10 cellular contexts compared by ENCODE assay signal in the genomic region with DNA sequence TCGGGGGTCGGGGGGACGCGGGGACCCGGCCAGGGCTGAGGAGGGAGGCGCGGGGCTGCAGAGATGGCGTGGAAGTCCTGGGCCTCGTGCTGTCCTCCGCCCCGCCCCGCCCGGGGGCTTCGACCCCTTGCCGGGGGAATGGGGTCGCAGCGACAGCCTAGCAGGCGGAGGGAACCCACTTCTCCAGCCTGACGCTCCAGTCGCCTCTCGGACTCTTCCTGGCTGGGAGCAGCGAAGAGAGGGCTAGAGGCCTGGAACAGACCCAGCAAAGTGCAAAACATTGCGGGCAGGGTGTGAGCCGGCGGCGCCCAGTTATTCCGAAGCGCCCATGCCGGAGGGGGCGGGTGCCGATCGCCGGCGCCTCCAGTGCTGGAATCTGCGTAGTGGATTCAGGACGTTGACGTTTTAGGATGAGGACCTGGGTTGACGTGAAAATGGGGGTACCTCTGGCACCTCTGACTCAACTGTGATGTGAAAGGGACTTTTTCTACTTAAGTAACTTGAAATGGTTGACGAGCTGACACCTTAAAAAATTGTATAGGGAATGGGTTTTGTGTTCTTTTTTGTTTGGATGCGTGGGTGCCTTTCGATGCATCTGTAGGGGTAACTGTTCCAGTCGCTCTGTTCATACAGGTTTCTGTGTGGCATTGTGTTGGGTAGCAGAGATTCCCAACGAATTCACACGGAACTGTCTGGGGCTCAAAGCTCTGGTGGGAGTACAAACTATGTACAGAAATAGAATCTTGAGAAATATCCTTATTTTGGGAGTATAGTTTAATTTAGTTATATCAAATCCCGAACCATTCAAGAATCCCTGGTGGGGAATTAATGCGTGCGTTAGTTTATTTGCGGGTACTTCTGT. TPM values are rescaled to one million over a fixed set of nuclear protein-coding genes. Genes with fewer than 3 reads are reported as not detected.
DNase-seq lines count a peak whose midpoint lies in the region; ATAC-seq and TF ChIP-seq lines count a peak whose summit lies in the region.
"Had no signal": no experiment of that assay in that cellular context is flagged by ENCODE, and none has a peak within 500 bp of the region (broad histone marks: within the 10 kb centered on the region; RNA-seq: fewer than 3 reads in every experiment).

No MANE protein-coding gene starts in this region.

- no peak overlapping the region for H3K27ac ChIP-seq in ectodermal cell (ENCODE audit: insufficient read depth, low read depth, low read length, poor library complexity, severe bottlenecking)
- no peak overlapping the region for H3K27ac ChIP-seq in naive thymus-derived CD4-positive, alpha-beta T cell (ENCODE audit: low read depth, low read length)

- POLR2A ChIA-PET in naive thymus-derived CD4-positive, alpha-beta T cell (lab: Charles Lee): no interaction called here

- H3K36me3 ChIP-seq in ectodermal cell (ENCODE audit: control insufficient read depth, insufficient read depth, low read length): no peaks in the 10 kb centered on the region
- no peaks in the 10 kb centered on the region for H3K36me3 ChIP-seq in naive thymus-derived CD4-positive, alpha-beta T cell (ENCODE audit: control insufficient read depth in 2 of 3, insufficient read depth in 3 of 3, low read length in 3 of 3)

- peak overlapping the region; percentile 86 for H3K4me3 ChIP-seq in ectodermal cell (ENCODE audit: insufficient read depth, low read depth, low read length)
- no peak overlapping the region for H3K4me3 ChIP-seq in naive thymus-derived CD4-positive, alpha-beta T cell (ENCODE audit: low read length)

- CTCF ChIA-PET in naive thymus-derived CD4-positive, alpha-beta T cell (lab: Charles Lee): no interaction called here

- H3K4me1 Mint-ChIP-seq in stimulated activated naive CD8-positive, alpha-beta T cell treated with anti-CD3 and anti-CD28 coated beads, Interleukin-15, Interleukin-2, amounts not matched to agents 100 ng/mL and 50 ng/mL, for 24 hours (ENCODE audit: low read depth): peaks cover 9% of the 10 kb centered on the region
- peaks cover 0 to 17% (median 8%) of the 10 kb centered on the region in 7 donors for H3K4me1 Mint-ChIP-seq in naive thymus-derived CD4-positive, alpha-beta T cell

- H3K36me3 Mint-ChIP-seq in stimulated activated naive CD8-positive, alpha-beta T cell treated with anti-CD3 and anti-CD28 coated beads, Interleukin-15, Interleukin-2, amounts not matched to agents 100 ng/mL and 50 ng/mL, for 24 hours (ENCODE audit: low read depth): no peaks in the 10 kb centered on the region
- H3K36me3 Mint-ChIP-seq in naive thymus-derived CD4-positive, alpha-beta T cell: peaks cover 0 to 4% (median 0%) of the 10 kb centered on the region in 5 donors

- WGBS in ectodermal cell, 2 experiments: 10 to 12% methylated on average over 48 of the region's 48 CpGs

- no peaks in the 10 kb centered on the region for H3K9me3 ChIP-seq in ectodermal cell (ENCODE audit: control insufficient read depth, low read length)
- no peaks in the 10 kb centered on the region for H3K9me3 ChIP-seq in naive thymus-derived CD4-positive, alpha-beta T cell (ENCODE audit: control insufficient read depth in 2 of 3, low read length in 3 of 3)

- intact Hi-C loops in naive thymus-derived CD4-positive, alpha-beta T cell (cut with micrococcal nuclease): loop anchor here in 1 of 2 donors (5.0 kb wide), 1 partner anchor 561 kb away; no protein-coding TSS in a partner anchor

- peaks cover 70% of the 10 kb centered on the region for H3K27me3 Mint-ChIP-seq in stimulated activated naive CD8-positive, alpha-beta T cell treated with anti-CD3 and anti-CD28 coated beads, Interleukin-15, Interleukin-2, amounts not matched to agents 100 ng/mL and 50 ng/mL, for 24 hours
- peaks cover 56 to 74% (median 70%) of the 10 kb centered on the region in 5 donors for H3K27me3 Mint-ChIP-seq in naive thymus-derived CD4-positive, alpha-beta T cell

- no peaks in the 10 kb centered on the region for H3K27me3 ChIP-seq in ectodermal cell (ENCODE audit: control insufficient read depth, insufficient read depth, low read length, poor library complexity, severe bottlenecking)
- peaks cover 0 to 6% of the 10 kb centered on the region in 2 donors for H3K27me3 ChIP-seq in naive thymus-derived CD4-positive, alpha-beta T cell (ENCODE audit: control insufficient read depth in 2 of 2, insufficient read depth in 2 of 2, low read length in 2 of 2)

- no peaks in the 10 kb centered on the region for H3K4me1 ChIP-seq in ectodermal cell (ENCODE audit: control insufficient read depth, insufficient read depth, low read length)
- H3K4me1 ChIP-seq in naive thymus-derived CD4-positive, alpha-beta T cell (ENCODE audit: control insufficient read depth in 2 of 2, insufficient read depth in 2 of 2, low read length in 2 of 2): no peaks in the 10 kb centered on the region

- H3K9me3 Mint-ChIP-seq in stimulated activated naive CD8-positive, alpha-beta T cell treated with anti-CD3 and anti-CD28 coated beads, Interleukin-15, Interleukin-2, amounts not matched to agents 100 ng/mL and 50 ng/mL, for 24 hours: no peaks in the 10 kb centered on the region
- H3K9me3 Mint-ChIP-seq in naive thymus-derived CD4-positive, alpha-beta T cell: peaks cover 0 to 11% (median 0%) of the 10 kb centered on the region in 11 donors

- ATAC-seq in stimulated activated naive CD8-positive, alpha-beta T cell treated with anti-CD3 and anti-CD28 coated beads, Interleukin-15, Interleukin-2, amounts not matched to agents 100 U/mL and 50 U/mL, for 24 hours: no peak
- ATAC-seq in naive thymus-derived CD4-positive, alpha-beta T cell: no peak
- ATAC-seq in HG03095 (IDR thresholded peaks at IDR 0.05; ENCODE audit: unreplicated experiment): no peak
- ATAC-seq in omental fat pad (ENCODE audit: low FRiP score): no peak

- no peak for TF ChIP-seq CTCF in omental fat pad (IDR thresholded peaks at IDR 0.05)

- H3K27ac Mint-ChIP-seq in stimulated activated naive CD8-positive, alpha-beta T cell treated with anti-CD3 and anti-CD28 coated beads, Interleukin-15, Interleukin-2, amounts not matched to agents 100 ng/mL and 50 ng/mL, for 24 hours: no peak overlapping the region
- no peak overlapping the region for H3K27ac Mint-ChIP-seq in naive thymus-derived CD4-positive, alpha-beta T cell

- peak overlapping the region; percentile 61 for H3K4me3 Mint-ChIP-seq in stimulated activated naive CD8-positive, alpha-beta T cell treated with anti-CD3 and anti-CD28 coated beads, Interleukin-15, Interleukin-2, amounts not matched to agents 100 ng/mL and 50 ng/mL, for 24 hours
- H3K4me3 Mint-ChIP-seq in naive thymus-derived CD4-positive, alpha-beta T cell: peak overlapping the region; percentile 51 to 85 (median 70)

- no peak for DNase-seq in stimulated activated naive CD8-positive, alpha-beta T cell treated with anti-CD3 and anti-CD28 coated beads, Interleukin-15, Interleukin-2, amounts not matched to agents 100 U/mL and 50 U/mL, for 24 hours
- no peak for DNase-seq in naive thymus-derived CD4-positive, alpha-beta T cell
- DNase-seq in hepatic stellate cell (ENCODE audit: low spot score): no peak
- DNase-seq in NCI-H1436 (lab: John Stamatoyannopoulos, UW): no peak
- DNase-seq in omental fat pad (ENCODE audit: low spot score): no peak
- DNase-seq: MV-4-11; stimulated activated naive CD4-positive, alpha-beta T cell treated with Interleukin-2 at 50 U/mL for 16 hours had no signal

RNA-seq across cellular contexts. Expression of a gene that starts 1.4 kb away (rescaled TPM):
- polyA plus RNA-seq in ectodermal cell (2013, experiment 1 of 4): 38.4 TPM
- polyA plus RNA-seq in ectodermal cell (2013, experiment 2 of 4): 31.5 TPM
- 28.1 TPM for polyA plus RNA-seq in ectodermal cell (2013, experiment 3 of 4)
- 27.6 TPM for polyA plus RNA-seq in ectodermal cell (2013, experiment 4 of 4)
- not detected for total RNA-seq in naive thymus-derived CD4-positive, alpha-beta T cell
- polyA plus RNA-seq in naive thymus-derived CD4-positive, alpha-beta T cell: not detected
- total RNA-seq in omental fat pad: 10 to 100 TPM in 1 of 4 donors, 1 to 10 TPM in 2, under 1 TPM in 1; 0.74 to 12.0 (median 2.3) TPM
